In genomic region chr22:35631597-35631996, GRCh38 we compare ENCODE assay signal across 8 cellular contexts. TPM values are rescaled to one million over a fixed set of nuclear protein-coding genes. Genes with fewer than 3 reads are reported as not detected.
DNase-seq lines count a peak whose midpoint lies in the region; ATAC-seq and TF ChIP-seq lines count a peak whose summit lies in the region.

No MANE protein-coding gene starts in this region.

- H3K9me3 Mint-ChIP-seq in nephron progenitor cell = peaks cover 7% of the 10 kb centered on the region

- DNase-seq in AML-193 (lab: John Stamatoyannopoulos, UW) (peak; percentile 61 to 64), GM13977 (ENCODE audit: low spot score) (peak; percentile 54), PC-9 (peak in 1 of 2 experiments; percentile 37), cardiac fibroblast (ENCODE audit: low read depth in 2 of 2) (peak; percentile 52 to 54), nephron progenitor cell (peak; percentile 43), NCI-H187 treated with DMSO at 0.1 percent for 48 hours (lab: John Stamatoyannopoulos, UW) (no peak), DMS153 (lab: John Stamatoyannopoulos, UW) (no peak)

- no peak overlapping the region for H2AFZ ChIP-seq in PC-9

- no peaks in the 10 kb centered on the region for H3K36me3 ChIP-seq in PC-9 (ENCODE audit: low read depth)

- BruUV-seq in PC-9 (replicated peaks; lab: Mats Ljungman, UMichigan) = no TSS peak

- peaks cover 40% of the 10 kb centered on the region for H3F3A ChIP-seq in PC-9 (ENCODE audit: insufficient read depth, low read depth)

- no peaks in the 10 kb centered on the region for H3K27me3 ChIP-seq in PC-9 (ENCODE audit: insufficient read depth, low read depth)

- H3K9me3 ChIP-seq in PC-9 (ENCODE audit: insufficient read depth, low read depth) = no peaks in the 10 kb centered on the region

- peak overlapping the region; percentile 98 for H3K27ac ChIP-seq in PC-9

- no peak overlapping the region for H3K4me2 ChIP-seq in PC-9

- TF ChIP-seq CTCF in GM13977 (IDR thresholded peaks at IDR 0.05; ENCODE audit: extremely low read depth, insufficient read depth, missing control alignments) (peak; percentile 58), PC-9 (conservative IDR thresholded peaks at IDR 0.05) (peak; percentile 73), cardiac fibroblast (IDR thresholded peaks at IDR 0.05; ENCODE audit: low read depth, low read length) (peak; percentile 67), nephron progenitor cell (IDR thresholded peaks at IDR 0.05) (peak; percentile 50)

- no peak overlapping the region for H3K4me3 Mint-ChIP-seq in nephron progenitor cell

- no peak for ATAC-seq in HG03469 (IDR thresholded peaks at IDR 0.05; ENCODE audit: unreplicated experiment)

- POLR2A ChIA-PET in PC-9 (lab: Charles Lee; ENCODE audit: unreplicated experiment) = no interaction called here

- H3K27me3 Mint-ChIP-seq in nephron progenitor cell (ENCODE audit: low read depth, poor library complexity) = peaks cover 17% of the 10 kb centered on the region

- H3K4me1 Mint-ChIP-seq in nephron progenitor cell = peaks cover 31% of the 10 kb centered on the region

- in situ Hi-C loops in GM13977 (cut with MboI; ENCODE audit: low pct_unique_long_range_greater_than_20kb, low sequenced_read_pairs, unreplicated experiment) = no loop called here

- H3K4me3 ChIP-seq in PC-9 (no peak overlapping the region), cardiac fibroblast (replicated peaks in 1 of 2; ENCODE audit: low read depth in 2 of 2, low read length in 2 of 2) (no peak overlapping the region)

- H4K20me1 ChIP-seq in PC-9 (ENCODE audit: insufficient read depth) = no peaks in the 10 kb centered on the region

- H3K9me2 ChIP-seq in PC-9 (ENCODE audit: insufficient read depth) = no peaks in the 10 kb centered on the region

- H3K27ac Mint-ChIP-seq in nephron progenitor cell = no peak overlapping the region

- intact Hi-C loops in PC-9 (cut with micrococcal nuclease; ENCODE audit: unreplicated experiment) = no loop called here

- CTCF ChIA-PET in PC-9 (lab: Charles Lee) = no interaction called here

- H3K36me3 Mint-ChIP-seq in nephron progenitor cell (ENCODE audit: low read depth) = no peaks in the 10 kb centered on the region

- no peaks in the 10 kb centered on the region for H3K79me2 ChIP-seq in PC-9 (ENCODE audit: low read depth)

- peaks cover 33% of the 10 kb centered on the region for H3K4me1 ChIP-seq in PC-9 (replicated peaks; ENCODE audit: insufficient read depth)

RNA-seq across cellular contexts. Expression of gene MB, which starts 14.5 kb away (rescaled TPM):
- 5.0 and 5.8 TPM in 2 replicates for total RNA-seq in PC-9 (2021)

RNA-seq across cellular contexts. Expression of gene APOL6, which starts 16.6 kb away (rescaled TPM):
- total RNA-seq in PC-9 (2021) = 16.7 and 18.6 TPM in 2 replicates

Comparison
In these comparisons a context has a peak if more than half of its experiments do, and no peak if none do; other contexts are left out.
1. DNase-seq: peak in AML-193 (2 of 2), GM13977 (single experiment), cardiac fibroblast (2 of 2) and nephron progenitor cell (single experiment); none in NCI-H187 treated with DMSO at 0.1 percent for 48 hours (single experiment) and DMS153 (single experiment).
2. Peak in every context shown above with its lines, with median percentiles within 50 percentile points of each other: CTCF ChIP-seq.